In genomic region chr10:6146921-6147320, GRCh38 we compare ENCODE assay signal across 1 cellular context.
TF ChIP-seq lines count a peak whose summit lies in the region.

No MANE protein-coding gene starts in this region.

TF ChIP-seq in IMR-90, 13 proteins besides CTCF, POLR2A, EP300 and RAD21:
- TF ChIP-seq, protein P1, sequence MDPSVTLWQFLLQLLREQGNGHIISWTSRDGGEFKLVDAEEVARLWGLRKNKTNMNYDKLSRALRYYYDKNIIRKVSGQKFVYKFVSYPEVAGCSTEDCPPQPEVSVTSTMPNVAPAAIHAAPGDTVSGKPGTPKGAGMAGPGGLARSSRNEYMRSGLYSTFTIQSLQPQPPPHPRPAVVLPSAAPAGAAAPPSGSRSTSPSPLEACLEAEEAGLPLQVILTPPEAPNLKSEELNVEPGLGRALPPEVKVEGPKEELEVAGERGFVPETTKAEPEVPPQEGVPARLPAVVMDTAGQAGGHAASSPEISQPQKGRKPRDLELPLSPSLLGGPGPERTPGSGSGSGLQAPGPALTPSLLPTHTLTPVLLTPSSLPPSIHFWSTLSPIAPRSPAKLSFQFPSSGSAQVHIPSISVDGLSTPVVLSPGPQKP (IDR thresholded peaks at IDR 0.05; ENCODE audit: borderline replicate concordance, low read depth, low read length): no peak
- no peak for TF ChIP-seq CHD1 (IDR thresholded peaks at IDR 0.05; ENCODE audit: low read depth, low read length)
- TF ChIP-seq MXI1 (IDR thresholded peaks at IDR 0.05; ENCODE audit: borderline replicate concordance, low read depth, low read length): no peak
- TF ChIP-seq RFX5 (IDR thresholded peaks at IDR 0.05; ENCODE audit: low read depth, low read length): no peak
